1 cellular context compared by ENCODE assay signal in genomic region chr4:139015269-139015947, GRCh38.
TF ChIP-seq lines count a peak whose summit lies in the region.

Gene NOCT (plus strand): TSS chr4:139015781. CDS start chr4:139015982, 201 bp downstream.

TF ChIP-seq in WTC11, 78 proteins besides CTCF, POLR2A, EP300 and RAD21 (continued from another document and continues in another):
- TF ChIP-seq, protein P1, sequence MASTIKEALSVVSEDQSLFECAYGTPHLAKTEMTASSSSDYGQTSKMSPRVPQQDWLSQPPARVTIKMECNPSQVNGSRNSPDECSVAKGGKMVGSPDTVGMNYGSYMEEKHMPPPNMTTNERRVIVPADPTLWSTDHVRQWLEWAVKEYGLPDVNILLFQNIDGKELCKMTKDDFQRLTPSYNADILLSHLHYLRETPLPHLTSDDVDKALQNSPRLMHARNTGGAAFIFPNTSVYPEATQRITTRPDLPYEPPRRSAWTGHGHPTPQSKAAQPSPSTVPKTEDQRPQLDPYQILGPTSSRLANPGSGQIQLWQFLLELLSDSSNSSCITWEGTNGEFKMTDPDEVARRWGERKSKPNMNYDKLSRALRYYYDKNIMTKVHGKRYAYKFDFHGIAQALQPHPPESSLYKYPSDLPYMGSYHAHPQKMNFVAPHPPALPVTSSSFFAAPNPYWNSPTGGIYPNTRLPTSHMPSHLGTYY (CRISPR knock-in tag; IDR thresholded peaks at IDR 0.05) = no peak
- TF ChIP-seq JUN (CRISPR knock-in tag; IDR thresholded peaks at IDR 0.05) = no peak
- TF ChIP-seq SMAD3 (CRISPR knock-in tag; IDR thresholded peaks at IDR 0.05; ENCODE audit: borderline replicate concordance) = peak; percentile 87
- TF ChIP-seq ETV6 (CRISPR knock-in tag; IDR thresholded peaks at IDR 0.05) = peak; percentile 90
- no peak for TF ChIP-seq TCF7 (CRISPR knock-in tag; IDR thresholded peaks at IDR 0.05; ENCODE audit: low read depth)
- no peak for TF ChIP-seq ZNF396 (CRISPR knock-in tag; IDR thresholded peaks at IDR 0.05; ENCODE audit: borderline replicate concordance)
- TF ChIP-seq PRDM15 (CRISPR knock-in tag; IDR thresholded peaks at IDR 0.05) = peak; percentile 76
- peak; percentile 82; the same call in 1 of the 2 replicates for TF ChIP-seq FOXP4 (CRISPR knock-in tag; IDR thresholded peaks at IDR 0.05)
- TF ChIP-seq, protein P2, sequence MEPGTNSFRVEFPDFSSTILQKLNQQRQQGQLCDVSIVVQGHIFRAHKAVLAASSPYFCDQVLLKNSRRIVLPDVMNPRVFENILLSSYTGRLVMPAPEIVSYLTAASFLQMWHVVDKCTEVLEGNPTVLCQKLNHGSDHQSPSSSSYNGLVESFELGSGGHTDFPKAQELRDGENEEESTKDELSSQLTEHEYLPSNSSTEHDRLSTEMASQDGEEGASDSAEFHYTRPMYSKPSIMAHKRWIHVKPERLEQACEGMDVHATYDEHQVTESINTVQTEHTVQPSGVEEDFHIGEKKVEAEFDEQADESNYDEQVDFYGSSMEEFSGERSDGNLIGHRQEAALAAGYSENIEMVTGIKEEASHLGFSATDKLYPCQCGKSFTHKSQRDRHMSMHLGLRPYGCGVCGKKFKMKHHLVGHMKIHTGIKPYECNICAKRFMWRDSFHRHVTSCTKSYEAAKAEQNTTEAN (CRISPR knock-in tag; IDR thresholded peaks at IDR 0.05) = peak; percentile 34; the same call in 1 of the 2 replicates
- TF ChIP-seq MYBL2 (CRISPR knock-in tag; IDR thresholded peaks at IDR 0.05) = peak; percentile 84; the same call in 1 of the 2 replicates
- TF ChIP-seq, protein P3, sequence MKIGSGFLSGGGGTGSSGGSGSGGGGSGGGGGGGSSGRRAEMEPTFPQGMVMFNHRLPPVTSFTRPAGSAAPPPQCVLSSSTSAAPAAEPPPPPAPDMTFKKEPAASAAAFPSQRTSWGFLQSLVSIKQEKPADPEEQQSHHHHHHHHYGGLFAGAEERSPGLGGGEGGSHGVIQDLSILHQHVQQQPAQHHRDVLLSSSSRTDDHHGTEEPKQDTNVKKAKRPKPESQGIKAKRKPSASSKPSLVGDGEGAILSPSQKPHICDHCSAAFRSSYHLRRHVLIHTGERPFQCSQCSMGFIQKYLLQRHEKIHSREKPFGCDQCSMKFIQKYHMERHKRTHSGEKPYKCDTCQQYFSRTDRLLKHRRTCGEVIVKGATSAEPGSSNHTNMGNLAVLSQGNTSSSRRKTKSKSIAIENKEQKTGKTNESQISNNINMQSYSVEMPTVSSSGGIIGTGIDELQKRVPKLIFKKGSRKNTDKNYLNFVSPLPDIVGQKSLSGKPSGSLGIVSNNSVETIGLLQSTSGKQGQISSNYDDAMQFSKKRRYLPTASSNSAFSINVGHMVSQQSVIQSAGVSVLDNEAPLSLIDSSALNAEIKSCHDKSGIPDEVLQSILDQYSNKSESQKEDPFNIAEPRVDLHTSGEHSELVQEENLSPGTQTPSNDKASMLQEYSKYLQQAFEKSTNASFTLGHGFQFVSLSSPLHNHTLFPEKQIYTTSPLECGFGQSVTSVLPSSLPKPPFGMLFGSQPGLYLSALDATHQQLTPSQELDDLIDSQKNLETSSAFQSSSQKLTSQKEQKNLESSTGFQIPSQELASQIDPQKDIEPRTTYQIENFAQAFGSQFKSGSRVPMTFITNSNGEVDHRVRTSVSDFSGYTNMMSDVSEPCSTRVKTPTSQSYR (CRISPR knock-in tag; IDR thresholded peaks at IDR 0.05) = no peak; the same call in 1 of the 2 replicates
- TF ChIP-seq, protein P4, sequence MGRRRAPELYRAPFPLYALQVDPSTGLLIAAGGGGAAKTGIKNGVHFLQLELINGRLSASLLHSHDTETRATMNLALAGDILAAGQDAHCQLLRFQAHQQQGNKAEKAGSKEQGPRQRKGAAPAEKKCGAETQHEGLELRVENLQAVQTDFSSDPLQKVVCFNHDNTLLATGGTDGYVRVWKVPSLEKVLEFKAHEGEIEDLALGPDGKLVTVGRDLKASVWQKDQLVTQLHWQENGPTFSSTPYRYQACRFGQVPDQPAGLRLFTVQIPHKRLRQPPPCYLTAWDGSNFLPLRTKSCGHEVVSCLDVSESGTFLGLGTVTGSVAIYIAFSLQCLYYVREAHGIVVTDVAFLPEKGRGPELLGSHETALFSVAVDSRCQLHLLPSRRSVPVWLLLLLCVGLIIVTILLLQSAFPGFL (CRISPR knock-in tag; IDR thresholded peaks at IDR 0.05; ENCODE audit: borderline replicate concordance) = 0 out of 2 replicates have a peak, but pooled peaks have one; percentile 75
- TF ChIP-seq, protein P5, sequence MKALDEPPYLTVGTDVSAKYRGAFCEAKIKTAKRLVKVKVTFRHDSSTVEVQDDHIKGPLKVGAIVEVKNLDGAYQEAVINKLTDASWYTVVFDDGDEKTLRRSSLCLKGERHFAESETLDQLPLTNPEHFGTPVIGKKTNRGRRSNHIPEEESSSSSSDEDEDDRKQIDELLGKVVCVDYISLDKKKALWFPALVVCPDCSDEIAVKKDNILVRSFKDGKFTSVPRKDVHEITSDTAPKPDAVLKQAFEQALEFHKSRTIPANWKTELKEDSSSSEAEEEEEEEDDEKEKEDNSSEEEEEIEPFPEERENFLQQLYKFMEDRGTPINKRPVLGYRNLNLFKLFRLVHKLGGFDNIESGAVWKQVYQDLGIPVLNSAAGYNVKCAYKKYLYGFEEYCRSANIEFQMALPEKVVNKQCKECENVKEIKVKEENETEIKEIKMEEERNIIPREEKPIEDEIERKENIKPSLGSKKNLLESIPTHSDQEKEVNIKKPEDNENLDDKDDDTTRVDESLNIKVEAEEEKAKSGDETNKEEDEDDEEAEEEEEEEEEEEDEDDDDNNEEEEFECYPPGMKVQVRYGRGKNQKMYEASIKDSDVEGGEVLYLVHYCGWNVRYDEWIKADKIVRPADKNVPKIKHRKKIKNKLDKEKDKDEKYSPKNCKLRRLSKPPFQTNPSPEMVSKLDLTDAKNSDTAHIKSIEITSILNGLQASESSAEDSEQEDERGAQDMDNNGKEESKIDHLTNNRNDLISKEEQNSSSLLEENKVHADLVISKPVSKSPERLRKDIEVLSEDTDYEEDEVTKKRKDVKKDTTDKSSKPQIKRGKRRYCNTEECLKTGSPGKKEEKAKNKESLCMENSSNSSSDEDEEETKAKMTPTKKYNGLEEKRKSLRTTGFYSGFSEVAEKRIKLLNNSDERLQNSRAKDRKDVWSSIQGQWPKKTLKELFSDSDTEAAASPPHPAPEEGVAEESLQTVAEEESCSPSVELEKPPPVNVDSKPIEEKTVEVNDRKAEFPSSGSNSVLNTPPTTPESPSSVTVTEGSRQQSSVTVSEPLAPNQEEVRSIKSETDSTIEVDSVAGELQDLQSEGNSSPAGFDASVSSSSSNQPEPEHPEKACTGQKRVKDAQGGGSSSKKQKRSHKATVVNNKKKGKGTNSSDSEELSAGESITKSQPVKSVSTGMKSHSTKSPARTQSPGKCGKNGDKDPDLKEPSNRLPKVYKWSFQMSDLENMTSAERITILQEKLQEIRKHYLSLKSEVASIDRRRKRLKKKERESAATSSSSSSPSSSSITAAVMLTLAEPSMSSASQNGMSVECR (CRISPR knock-in tag; IDR thresholded peaks at IDR 0.05; ENCODE audit: borderline replicate concordance) = peak; percentile 21; the same call in 1 of the 2 replicates
- TF ChIP-seq, protein P6, sequence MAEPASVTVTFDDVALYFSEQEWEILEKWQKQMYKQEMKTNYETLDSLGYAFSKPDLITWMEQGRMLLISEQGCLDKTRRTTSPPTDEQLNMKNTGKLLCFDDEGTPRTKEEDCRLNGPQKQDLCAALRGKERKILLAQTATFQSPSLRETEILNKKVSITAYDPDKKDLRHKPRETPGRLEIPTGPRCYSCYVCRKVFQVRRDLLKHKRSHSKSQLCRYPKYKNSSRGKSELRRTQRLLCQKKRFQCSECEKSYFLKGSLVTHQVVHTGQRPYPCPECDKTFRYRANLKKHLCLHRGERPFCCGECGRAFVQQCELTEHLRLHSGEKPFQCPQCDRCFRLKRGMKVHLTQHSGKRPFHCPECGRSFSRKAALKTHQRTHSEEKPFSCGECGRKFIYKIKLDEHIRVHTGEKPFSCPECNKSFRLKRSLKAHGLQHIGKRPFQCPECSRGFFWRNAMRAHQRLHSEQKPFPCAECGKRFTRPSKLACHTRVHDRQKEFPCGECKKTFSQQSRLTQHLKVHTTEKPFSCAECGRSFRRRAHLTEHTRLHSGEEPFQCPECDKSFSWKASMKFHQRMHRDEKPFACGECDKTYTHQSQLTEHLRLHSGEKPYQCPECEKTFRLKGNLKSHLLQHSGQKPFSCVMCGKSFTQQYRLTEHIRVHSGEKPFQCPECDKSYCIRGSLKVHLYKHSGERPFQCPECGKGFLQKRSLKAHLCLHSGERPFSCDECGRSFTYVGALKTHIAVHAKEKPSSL (CRISPR knock-in tag; conservative IDR thresholded peaks at IDR 0.05) = no peak
- TF ChIP-seq, protein P7, sequence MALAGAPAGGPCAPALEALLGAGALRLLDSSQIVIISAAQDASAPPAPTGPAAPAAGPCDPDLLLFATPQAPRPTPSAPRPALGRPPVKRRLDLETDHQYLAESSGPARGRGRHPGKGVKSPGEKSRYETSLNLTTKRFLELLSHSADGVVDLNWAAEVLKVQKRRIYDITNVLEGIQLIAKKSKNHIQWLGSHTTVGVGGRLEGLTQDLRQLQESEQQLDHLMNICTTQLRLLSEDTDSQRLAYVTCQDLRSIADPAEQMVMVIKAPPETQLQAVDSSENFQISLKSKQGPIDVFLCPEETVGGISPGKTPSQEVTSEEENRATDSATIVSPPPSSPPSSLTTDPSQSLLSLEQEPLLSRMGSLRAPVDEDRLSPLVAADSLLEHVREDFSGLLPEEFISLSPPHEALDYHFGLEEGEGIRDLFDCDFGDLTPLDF (CRISPR knock-in tag; IDR thresholded peaks at IDR 0.05) = no peak
- TF ChIP-seq ZBTB21 (CRISPR knock-in tag; IDR thresholded peaks at IDR 0.05; ENCODE audit: borderline replicate concordance) = peak; percentile 76; the same call in 1 of the 2 replicates
- no peak for TF ChIP-seq ZNF416 (CRISPR knock-in tag; IDR thresholded peaks at IDR 0.05)
- peak; percentile 55; the same call in 1 of the 2 replicates for TF ChIP-seq IRF1 (CRISPR knock-in tag; IDR thresholded peaks at IDR 0.05)
- no peak for TF ChIP-seq ZNF219 (CRISPR knock-in tag; IDR thresholded peaks at IDR 0.05; ENCODE audit: borderline replicate concordance)
- TF ChIP-seq, protein P8, sequence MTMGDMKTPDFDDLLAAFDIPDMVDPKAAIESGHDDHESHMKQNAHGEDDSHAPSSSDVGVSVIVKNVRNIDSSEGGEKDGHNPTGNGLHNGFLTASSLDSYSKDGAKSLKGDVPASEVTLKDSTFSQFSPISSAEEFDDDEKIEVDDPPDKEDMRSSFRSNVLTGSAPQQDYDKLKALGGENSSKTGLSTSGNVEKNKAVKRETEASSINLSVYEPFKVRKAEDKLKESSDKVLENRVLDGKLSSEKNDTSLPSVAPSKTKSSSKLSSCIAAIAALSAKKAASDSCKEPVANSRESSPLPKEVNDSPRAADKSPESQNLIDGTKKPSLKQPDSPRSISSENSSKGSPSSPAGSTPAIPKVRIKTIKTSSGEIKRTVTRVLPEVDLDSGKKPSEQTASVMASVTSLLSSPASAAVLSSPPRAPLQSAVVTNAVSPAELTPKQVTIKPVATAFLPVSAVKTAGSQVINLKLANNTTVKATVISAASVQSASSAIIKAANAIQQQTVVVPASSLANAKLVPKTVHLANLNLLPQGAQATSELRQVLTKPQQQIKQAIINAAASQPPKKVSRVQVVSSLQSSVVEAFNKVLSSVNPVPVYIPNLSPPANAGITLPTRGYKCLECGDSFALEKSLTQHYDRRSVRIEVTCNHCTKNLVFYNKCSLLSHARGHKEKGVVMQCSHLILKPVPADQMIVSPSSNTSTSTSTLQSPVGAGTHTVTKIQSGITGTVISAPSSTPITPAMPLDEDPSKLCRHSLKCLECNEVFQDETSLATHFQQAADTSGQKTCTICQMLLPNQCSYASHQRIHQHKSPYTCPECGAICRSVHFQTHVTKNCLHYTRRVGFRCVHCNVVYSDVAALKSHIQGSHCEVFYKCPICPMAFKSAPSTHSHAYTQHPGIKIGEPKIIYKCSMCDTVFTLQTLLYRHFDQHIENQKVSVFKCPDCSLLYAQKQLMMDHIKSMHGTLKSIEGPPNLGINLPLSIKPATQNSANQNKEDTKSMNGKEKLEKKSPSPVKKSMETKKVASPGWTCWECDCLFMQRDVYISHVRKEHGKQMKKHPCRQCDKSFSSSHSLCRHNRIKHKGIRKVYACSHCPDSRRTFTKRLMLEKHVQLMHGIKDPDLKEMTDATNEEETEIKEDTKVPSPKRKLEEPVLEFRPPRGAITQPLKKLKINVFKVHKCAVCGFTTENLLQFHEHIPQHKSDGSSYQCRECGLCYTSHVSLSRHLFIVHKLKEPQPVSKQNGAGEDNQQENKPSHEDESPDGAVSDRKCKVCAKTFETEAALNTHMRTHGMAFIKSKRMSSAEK (CRISPR knock-in tag; IDR thresholded peaks at IDR 0.05; ENCODE audit: borderline replicate concordance) = no peak
- TF ChIP-seq RORB (CRISPR knock-in tag; IDR thresholded peaks at IDR 0.05) = no peak
